In the genomic region with DNA sequence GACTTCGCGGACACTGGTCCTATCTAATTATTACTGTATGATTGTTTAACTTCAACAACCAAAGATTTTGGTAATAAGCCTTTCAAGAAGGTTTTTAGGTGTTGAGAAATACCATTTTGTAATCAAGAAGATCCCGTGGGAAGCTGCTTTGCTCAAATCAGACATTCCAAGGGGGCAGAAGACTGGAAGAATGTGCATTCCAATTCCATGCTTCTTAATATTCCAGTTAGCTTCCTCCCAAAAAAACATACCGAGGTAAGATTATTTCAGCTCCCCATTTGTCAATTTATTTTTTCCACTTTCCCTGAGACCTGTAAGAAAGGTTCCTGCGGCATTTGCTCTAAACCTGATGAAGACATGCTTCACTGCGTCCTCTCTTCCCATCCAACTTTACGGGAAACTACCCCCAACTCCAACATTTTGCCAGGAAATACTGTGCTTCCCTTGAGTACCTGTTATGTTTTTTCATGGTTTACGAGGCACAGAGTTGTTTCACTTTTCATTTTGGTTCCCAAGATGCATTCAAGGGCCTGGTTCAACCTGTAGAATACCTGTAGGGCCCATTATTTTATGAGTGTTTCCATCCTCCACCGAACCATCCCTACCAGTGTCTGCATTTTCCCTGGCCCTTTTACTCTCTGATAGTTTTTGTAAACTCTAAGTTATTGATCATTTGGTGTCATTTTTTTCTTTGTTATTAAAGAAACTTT, we compare ENCODE assay signal across 11 cellular contexts. TPM values are rescaled to one million over a fixed set of nuclear protein-coding genes. Genes with fewer than 3 reads are reported as not detected.
DNase-seq lines count a peak whose midpoint lies in the region; ATAC-seq and TF ChIP-seq lines count a peak whose summit lies in the region.
"Had no signal": no experiment of that assay in that cellular context is flagged by ENCODE, and none has a peak within 500 bp of the region (broad histone marks: within the 10 kb centered on the region; RNA-seq: fewer than 3 reads in every experiment).

No MANE protein-coding gene starts in this region.

- DNase-seq in EH (ENCODE audit: low read depth) (peak; percentile 89), fibroblast of the aortic adventitia (ENCODE audit: low read depth) (peak; percentile 88), NCI-H187 treated with DMSO at 0.1 percent for 48 hours (lab: John Stamatoyannopoulos, UW) (no peak)
- DNase-seq: activated effector memory CD4-positive, alpha-beta T cell treated with anti-CD3 and anti-CD28 coated beads, Interleukin-2, amount 50 U/mL, for 16 hours; NCI-H1105; T-helper 9 cell had no signal

- peaks cover 26% of the 10 kb centered on the region for H3K4me1 ChIP-seq in rectal smooth muscle tissue (ENCODE audit: control insufficient read depth, insufficient read depth, low read length)

- peak overlapping the region; percentile 98 for H3K27ac ChIP-seq in rectal smooth muscle tissue (ENCODE audit: low read depth, low read length)

- no peak overlapping the region for H3K9ac ChIP-seq in rectal smooth muscle tissue (ENCODE audit: low read length)

- no peak for TF ChIP-seq CTCF in fibroblast of the aortic adventitia (IDR thresholded peaks at IDR 0.05; ENCODE audit: insufficient read depth, low read length)

- ATAC-seq in SK-N-SH treated with all-trans-retinoic acid at 6 μM for 48 hours (no peak), GM21529 (IDR thresholded peaks at IDR 0.05; ENCODE audit: unreplicated experiment) (no peak), HG02938 (IDR thresholded peaks at IDR 0.05; ENCODE audit: unreplicated experiment) (no peak), GM19023 (IDR thresholded peaks at IDR 0.05; ENCODE audit: unreplicated experiment) (no peak)

- H3K36me3 ChIP-seq in rectal smooth muscle tissue (ENCODE audit: control insufficient read depth, insufficient read depth, low read length), result no peaks in the 10 kb centered on the region

- no peaks in the 10 kb centered on the region for H3K27me3 ChIP-seq in rectal smooth muscle tissue (ENCODE audit: control insufficient read depth, insufficient read depth, low read length)

- H3K4me3 ChIP-seq in fibroblast of the aortic adventitia (ENCODE audit: low read depth, low read length) (peak overlapping the region; percentile 45), rectal smooth muscle tissue (ENCODE audit: low read length) (peak overlapping the region; percentile 36)

TF ChIP-seq in SK-N-SH treated with all-trans-retinoic acid at 6 μM for 48 hours, 23 proteins besides CTCF, POLR2A, EP300 and RAD21:
- 0 out of 2 replicates have a peak, but pooled peaks have one; percentile 7 for TF ChIP-seq ISL1 (CRISPR knock-in tag; IDR thresholded peaks at IDR 0.05)
- TF ChIP-seq BACH2 (CRISPR knock-in tag; IDR thresholded peaks at IDR 0.05; ENCODE audit: borderline replicate concordance), result no peak
- no peak for TF ChIP-seq ZFP3 (CRISPR knock-in tag; IDR thresholded peaks at IDR 0.05)
- no peak for TF ChIP-seq ARNTL (CRISPR knock-in tag; IDR thresholded peaks at IDR 0.05; ENCODE audit: borderline replicate concordance, low read depth)
- TF ChIP-seq, protein P1, sequence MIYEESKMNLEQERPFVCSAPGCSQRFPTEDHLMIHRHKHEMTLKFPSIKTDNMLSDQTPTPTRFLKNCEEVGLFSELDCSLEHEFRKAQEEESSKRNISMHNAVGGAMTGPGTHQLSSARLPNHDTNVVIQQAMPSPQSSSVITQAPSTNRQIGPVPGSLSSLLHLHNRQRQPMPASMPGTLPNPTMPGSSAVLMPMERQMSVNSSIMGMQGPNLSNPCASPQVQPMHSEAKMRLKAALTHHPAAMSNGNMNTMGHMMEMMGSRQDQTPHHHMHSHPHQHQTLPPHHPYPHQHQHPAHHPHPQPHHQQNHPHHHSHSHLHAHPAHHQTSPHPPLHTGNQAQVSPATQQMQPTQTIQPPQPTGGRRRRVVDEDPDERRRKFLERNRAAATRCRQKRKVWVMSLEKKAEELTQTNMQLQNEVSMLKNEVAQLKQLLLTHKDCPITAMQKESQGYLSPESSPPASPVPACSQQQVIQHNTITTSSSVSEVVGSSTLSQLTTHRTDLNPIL (CRISPR knock-in tag; IDR thresholded peaks at IDR 0.05; ENCODE audit: low read depth), result no peak
- no peak for TF ChIP-seq OSR1 (CRISPR knock-in tag; IDR thresholded peaks at IDR 0.05)
- no peak for TF ChIP-seq ZNF565 (CRISPR knock-in tag; conservative IDR thresholded peaks at IDR 0.05; ENCODE audit: low read depth)
- TF ChIP-seq, protein P2, sequence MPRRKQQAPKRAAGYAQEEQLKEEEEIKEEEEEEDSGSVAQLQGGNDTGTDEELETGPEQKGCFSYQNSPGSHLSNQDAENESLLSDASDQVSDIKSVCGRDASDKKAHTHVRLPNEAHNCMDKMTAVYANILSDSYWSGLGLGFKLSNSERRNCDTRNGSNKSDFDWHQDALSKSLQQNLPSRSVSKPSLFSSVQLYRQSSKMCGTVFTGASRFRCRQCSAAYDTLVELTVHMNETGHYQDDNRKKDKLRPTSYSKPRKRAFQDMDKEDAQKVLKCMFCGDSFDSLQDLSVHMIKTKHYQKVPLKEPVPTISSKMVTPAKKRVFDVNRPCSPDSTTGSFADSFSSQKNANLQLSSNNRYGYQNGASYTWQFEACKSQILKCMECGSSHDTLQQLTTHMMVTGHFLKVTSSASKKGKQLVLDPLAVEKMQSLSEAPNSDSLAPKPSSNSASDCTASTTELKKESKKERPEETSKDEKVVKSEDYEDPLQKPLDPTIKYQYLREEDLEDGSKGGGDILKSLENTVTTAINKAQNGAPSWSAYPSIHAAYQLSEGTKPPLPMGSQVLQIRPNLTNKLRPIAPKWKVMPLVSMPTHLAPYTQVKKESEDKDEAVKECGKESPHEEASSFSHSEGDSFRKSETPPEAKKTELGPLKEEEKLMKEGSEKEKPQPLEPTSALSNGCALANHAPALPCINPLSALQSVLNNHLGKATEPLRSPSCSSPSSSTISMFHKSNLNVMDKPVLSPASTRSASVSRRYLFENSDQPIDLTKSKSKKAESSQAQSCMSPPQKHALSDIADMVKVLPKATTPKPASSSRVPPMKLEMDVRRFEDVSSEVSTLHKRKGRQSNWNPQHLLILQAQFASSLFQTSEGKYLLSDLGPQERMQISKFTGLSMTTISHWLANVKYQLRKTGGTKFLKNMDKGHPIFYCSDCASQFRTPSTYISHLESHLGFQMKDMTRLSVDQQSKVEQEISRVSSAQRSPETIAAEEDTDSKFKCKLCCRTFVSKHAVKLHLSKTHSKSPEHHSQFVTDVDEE (CRISPR knock-in tag; IDR thresholded peaks at IDR 0.05), result no peak
- TF ChIP-seq ZFP30 (CRISPR knock-in tag; IDR thresholded peaks at IDR 0.05), result no peak

RNA-seq across cellular contexts. Expression of a gene that starts 4.0 kb away (rescaled TPM):
- 211 and 318 TPM in 2 replicates for total RNA-seq in fibroblast of the aortic adventitia (ENCODE audit: low replicate concordance)
